In the genomic region with DNA sequence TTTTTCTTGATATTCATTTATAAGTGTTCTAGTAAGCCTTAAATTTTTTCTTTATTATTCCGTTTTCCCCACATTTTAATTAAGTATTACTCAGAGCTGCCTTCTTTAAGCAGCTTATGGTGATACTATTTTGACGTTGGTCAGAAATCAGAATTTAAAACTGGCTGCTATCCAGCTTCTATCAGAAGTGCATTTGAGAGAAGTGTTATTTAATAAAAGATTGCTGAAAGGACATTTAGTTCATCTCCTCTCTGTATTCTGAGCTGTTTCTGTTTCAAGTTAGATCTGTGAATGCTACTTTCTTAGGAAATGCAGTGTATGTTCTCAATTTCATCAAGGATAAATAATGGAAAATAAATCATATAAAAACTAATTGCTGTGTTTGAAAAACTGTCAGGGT, we compare ENCODE assay signal across 25 cellular contexts.
"Had no signal": no experiment of that assay in that cellular context is flagged by ENCODE, and none has a peak within 500 bp of the region (broad histone marks: within the 10 kb centered on the region; RNA-seq: fewer than 3 reads in every experiment).

No MANE protein-coding gene starts in this region.

- H3K4me1 ChIP-seq: lower lobe of right lung, spleen, transverse colon had no signal

- H3K9me3 ChIP-seq: esophagus squamous epithelium, gastroesophageal sphincter, lower lobe of right lung, pancreas, spleen, thoracic aorta, transverse colon had no signal

- DNase-seq: effector memory CD8-positive, alpha-beta T cell; esophagus squamous epithelium; foreskin fibroblast; hippocampal formation; kidney glomerular epithelial cell; lower lobe of right lung; natural killer cell; nucleus accumbens; pancreas; spleen; stimulated activated CD4-positive, alpha-beta T cell treated with anti-CD3 and anti-CD28 coated beads, Interleukin-15, amount 100 ng/mL, for 24 hours; stimulated activated CD4-positive, alpha-beta T cell treated with anti-CD3 and anti-CD28 coated beads, Interleukin-1b, Interleukin-23, amount 100 ng/mL, for 48 hours; stimulated activated CD4-positive, alpha-beta T cell treated with anti-CD3 and anti-CD28 coated beads, Interleukin-4, amount 100 ng/mL, for 4 hours; stimulated activated naive B cell treated with anti-CD40 and anti-IgM and Interleukin-4, amounts not matched to agents 10 μg/mL and 1 μg/mL and 100 μg/mL, for 72 hours; stimulated activated naive CD8-positive, alpha-beta T cell treated with anti-CD3 and anti-CD28 coated beads, Interleukin-15, amount 100 ng/mL, for 72 hours; transverse colon had no signal

- H3K27me3 ChIP-seq: esophagus squamous epithelium, gastroesophageal sphincter, pancreas, spleen, transverse colon had no signal

- H3K27ac Mint-ChIP-seq: effector memory CD8-positive, alpha-beta T cell; memory B cell; mesothelial cell of epicardium; natural killer cell; progenitor cell of endocrine pancreas; stimulated activated naive B cell treated with anti-CD40 and anti-IgM and Interleukin-4, amounts not matched to agents 10 μg/mL and 1 μg/mL and 100 μg/mL, for 72 hours; stimulated activated naive CD8-positive, alpha-beta T cell treated with anti-CD3 and anti-CD28 coated beads, Interleukin-15, amount 100 ng/mL, for 72 hours had no signal

- H3K4me3 Mint-ChIP-seq: effector memory CD8-positive, alpha-beta T cell; memory B cell; mesothelial cell of epicardium; natural killer cell; neural crest cell; stimulated activated naive B cell treated with anti-CD40 and anti-IgM and Interleukin-4, amounts not matched to agents 10 μg/mL and 1 μg/mL and 100 μg/mL, for 72 hours; stimulated activated naive CD8-positive, alpha-beta T cell treated with anti-CD3 and anti-CD28 coated beads, Interleukin-15, amount 100 ng/mL, for 72 hours had no signal

- H3K4me3 ChIP-seq: esophagus squamous epithelium, gastroesophageal sphincter, lower lobe of right lung, pancreas, spleen, transverse colon had no signal

- H3K27me3 Mint-ChIP-seq: effector memory CD8-positive, alpha-beta T cell; memory B cell; progenitor cell of endocrine pancreas; stimulated activated naive B cell treated with anti-CD40 and anti-IgM and Interleukin-4, amounts not matched to agents 10 μg/mL and 1 μg/mL and 100 μg/mL, for 72 hours; stimulated activated naive CD8-positive, alpha-beta T cell treated with anti-CD3 and anti-CD28 coated beads, Interleukin-15, amount 100 ng/mL, for 72 hours had no signal

- H3K4me1 Mint-ChIP-seq: mesothelial cell of epicardium, natural killer cell, neural crest cell had no signal

- ATAC-seq: effector memory CD8-positive, alpha-beta T cell; gastroesophageal sphincter; left lobe of liver; lower lobe of right lung; natural killer cell; pancreas; sciatic nerve; stimulated activated naive B cell treated with anti-CD40 and anti-IgM and Interleukin-4, amounts not matched to agents 10 μg/mL and 1 μg/mL and 100 μg/mL, for 72 hours; stimulated activated naive CD8-positive, alpha-beta T cell treated with anti-CD3 and anti-CD28 coated beads, Interleukin-15, amount 100 ng/mL, for 72 hours had no signal

- H3K27ac ChIP-seq: esophagus squamous epithelium, gastroesophageal sphincter, lower lobe of right lung, pancreas, spleen, thoracic aorta, transverse colon had no signal

- FAIRE-seq: islet of Langerhans had no signal

- H3K9me3 Mint-ChIP-seq: effector memory CD8-positive, alpha-beta T cell; memory B cell; natural killer cell; neural crest cell; stimulated activated naive B cell treated with anti-CD40 and anti-IgM and Interleukin-4, amounts not matched to agents 10 μg/mL and 1 μg/mL and 100 μg/mL, for 72 hours; stimulated activated naive CD8-positive, alpha-beta T cell treated with anti-CD3 and anti-CD28 coated beads, Interleukin-15, amount 100 ng/mL, for 72 hours had no signal
